Comparison of ENCODE assay signal across 1 cellular context in genomic region chr10:73601486-73601921, GRCh38.
A peak's percentile ranks its signal among the peaks of the same experiment; 100 is the strongest.
TF ChIP-seq lines count a peak whose summit lies in the region.

No MANE protein-coding gene starts in this region.

TF ChIP-seq in K562, 482 proteins besides CTCF, POLR2A, EP300 and RAD21:
- TF ChIP-seq, protein P1, sequence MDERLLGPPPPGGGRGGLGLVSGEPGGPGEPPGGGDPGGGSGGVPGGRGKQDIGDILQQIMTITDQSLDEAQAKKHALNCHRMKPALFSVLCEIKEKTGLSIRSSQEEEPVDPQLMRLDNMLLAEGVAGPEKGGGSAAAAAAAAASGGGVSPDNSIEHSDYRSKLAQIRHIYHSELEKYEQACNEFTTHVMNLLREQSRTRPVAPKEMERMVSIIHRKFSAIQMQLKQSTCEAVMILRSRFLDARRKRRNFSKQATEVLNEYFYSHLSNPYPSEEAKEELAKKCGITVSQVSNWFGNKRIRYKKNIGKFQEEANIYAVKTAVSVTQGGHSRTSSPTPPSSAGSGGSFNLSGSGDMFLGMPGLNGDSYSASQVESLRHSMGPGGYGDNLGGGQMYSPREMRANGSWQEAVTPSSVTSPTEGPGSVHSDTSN (CRISPR knock-in tag; IDR thresholded peaks at IDR 0.05; ENCODE audit: low read depth), result no peak
- TF ChIP-seq, protein P1 (tag; conservative IDR thresholded peaks at IDR 0.05; ENCODE audit: low read depth), result 0 out of 2 replicates have a peak, but pooled peaks have one; percentile 23
- TF ChIP-seq NONO (IDR thresholded peaks at IDR 0.05; ENCODE audit: low read depth in 2 of 2, low read length in 1 of 2) (no peak), MEIS2 (IDR thresholded peaks at IDR 0.05; ENCODE audit: partially characterized antibody) (peak; percentile 18), ZNF586 (CRISPR knock-in tag; conservative IDR thresholded peaks at IDR 0.05) (no peak), ZNF609 (CRISPR knock-in tag; IDR thresholded peaks at IDR 0.05; ENCODE audit: borderline replicate concordance) (no peak), ATF7 (IDR thresholded peaks at IDR 0.05) (peak; percentile 25; the same call in 1 of the 2 replicates), ATF3 (IDR thresholded peaks at IDR 0.05) (peak; percentile 37; the same call in 1 of the 2 replicates), ATF3 (CRISPR knock-in tag; conservative IDR thresholded peaks at IDR 0.05) (no peak), PKNOX1 (IDR thresholded peaks at IDR 0.05) (peak; percentile 92), POLR3A (IDR thresholded peaks at IDR 0.05; ENCODE audit: borderline replicate concordance, extremely low read depth, insufficient read depth, insufficient read length) (no peak), ZNF124 (CRISPR knock-in tag; IDR thresholded peaks at IDR 0.05) (no peak)
